21 cellular contexts compared by ENCODE assay signal in the genomic region with DNA sequence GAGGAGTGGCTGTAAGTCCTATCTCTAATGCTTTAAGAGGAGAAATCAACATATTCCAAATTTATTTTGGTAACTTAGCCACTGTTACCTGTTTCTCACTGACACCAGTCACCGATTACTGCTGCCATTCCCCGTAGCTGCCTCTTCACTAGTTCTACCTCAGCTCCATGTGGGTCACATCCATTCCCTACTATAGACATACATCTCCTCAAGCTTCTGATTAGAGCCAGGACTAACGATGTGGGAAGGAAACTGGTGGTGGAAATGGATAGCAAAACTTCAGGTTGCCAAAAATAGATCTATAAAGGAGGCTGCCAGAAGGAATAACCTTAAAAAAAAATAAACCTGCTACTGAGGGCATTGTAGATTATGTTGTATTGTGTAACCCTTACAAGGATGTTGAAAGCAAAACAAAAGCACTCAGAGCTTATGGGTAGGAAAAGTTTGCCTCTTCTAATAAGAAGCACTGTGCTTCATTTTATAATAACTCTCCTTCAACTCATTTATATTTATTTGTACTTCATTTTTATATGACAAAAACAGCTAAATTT. TPM values are rescaled to one million over a fixed set of nuclear protein-coding genes. Genes with fewer than 3 reads are reported as not detected.
A peak's percentile ranks its signal among the peaks of the same experiment; 100 is the strongest.
DNase-seq lines count a peak whose midpoint lies in the region; ATAC-seq, FAIRE-seq and TF ChIP-seq lines count a peak whose summit lies in the region.
"Had no signal": no experiment of that assay in that cellular context is flagged by ENCODE, and none has a peak within 500 bp of the region (broad histone marks: within the 10 kb centered on the region; RNA-seq: fewer than 3 reads in every experiment).

No MANE protein-coding gene starts in this region.

- no peak overlapping the region for H2AFZ ChIP-seq in HepG2 (ENCODE audit: low read length)
- H2AFZ ChIP-seq in GM23338: no peak overlapping the region

- TF ChIP-seq RAD21 in liver (IDR thresholded peaks at IDR 0.05) (no peak), HepG2 (CRISPR knock-in tag; IDR thresholded peaks at IDR 0.05) (no peak)

- no peaks in the 10 kb centered on the region for H4K20me1 ChIP-seq in HepG2 (ENCODE audit: insufficient read depth, low read length)
- no peaks in the 10 kb centered on the region for H4K20me1 ChIP-seq in GM23338 (replicated peaks; ENCODE audit: insufficient read depth)

- H3K4me2 ChIP-seq in HepG2 (ENCODE audit: low read depth, low read length): no peak overlapping the region
- H3K4me2 ChIP-seq in GM23338: no peak overlapping the region

- POLR2A ChIA-PET in HepG2 (lab: Yijun Ruan, JAX): no interaction called here

- peaks cover 0 to 7% (median under 1%) of the 10 kb centered on the region in 4 donors for H3K36me3 ChIP-seq in liver (ENCODE audit: control insufficient read depth in 4 of 4, insufficient read depth in 3 of 4, low read depth in 1 of 4, low read length in 3 of 4)
- no peaks in the 10 kb centered on the region for H3K36me3 ChIP-seq in HepG2 (replicated peaks in 1 of 2; ENCODE audit: control insufficient read depth in 1 of 2, insufficient read depth in 2 of 2, low read length in 2 of 2)
- H3K36me3 ChIP-seq in effector memory CD4-positive, alpha-beta T cell (ENCODE audit: control insufficient read depth, insufficient read depth, low read length): peaks cover 15% of the 10 kb centered on the region
- no peaks in the 10 kb centered on the region for H3K36me3 ChIP-seq in GM23338 (ENCODE audit: insufficient read depth)
- H3K36me3 ChIP-seq: brain microvascular endothelial cell had no signal

- H3K9me3 ChIP-seq in liver (ENCODE audit: control insufficient read depth in 4 of 4, low read length in 3 of 4) (no peaks in the 10 kb centered on the region), HepG2 (ENCODE audit: low read length) (no peaks in the 10 kb centered on the region)
- H3K9me3 ChIP-seq in effector memory CD4-positive, alpha-beta T cell (ENCODE audit: control insufficient read depth, low read length): no peaks in the 10 kb centered on the region
- H3K9me3 ChIP-seq: upper lobe of left lung had no signal

- H3K9ac ChIP-seq in liver (ENCODE audit: low read depth in 1 of 2, low read length in 2 of 2): no peak overlapping the region
- no peak overlapping the region for H3K9ac ChIP-seq in HepG2 (ENCODE audit: insufficient read depth, low read depth, low read length)

- H3K9me3 Mint-ChIP-seq in memory B cell (no peaks in the 10 kb centered on the region), GM23338 (peaks cover 3% of the 10 kb centered on the region; the same call in 1 of the 3 replicates)
- H3K9me3 Mint-ChIP-seq: activated naive CD4-positive, alpha-beta T cell treated with anti-CD3 and anti-CD28 coated beads for 36 hours; CD4-positive, alpha-beta T cell; H9 had no signal

- BruUV-seq in HepG2 (replicated peaks; lab: Mats Ljungman, UMichigan): no TSS peak

- H3K9me2 ChIP-seq in GM23338 (ENCODE audit: insufficient read depth): peaks cover 4% of the 10 kb centered on the region; the same call in 1 of the 2 replicates

- H3K27ac ChIP-seq in liver (ENCODE audit: low read depth in 1 of 2, low read length in 2 of 2) (peak overlapping the region; percentile 21 to 25), HepG2 (ENCODE audit: extremely low read length, insufficient read depth, low read length) (no peak overlapping the region), GM23338 (ENCODE audit: low read depth) (no peak overlapping the region)
- H3K27ac ChIP-seq in effector memory CD4-positive, alpha-beta T cell (ENCODE audit: insufficient read depth, low read length, poor library complexity, severe bottlenecking): peak overlapping the region; percentile 3
- H3K27ac ChIP-seq: brain microvascular endothelial cell, upper lobe of left lung had no signal

- intact Hi-C loops in HepG2 (cut with micrococcal nuclease; ENCODE audit: unreplicated experiment): no loop called here

- ATAC-seq in HepG2 (no peak), memory B cell (ENCODE audit: low read depth) (no peak), GM23338 (no peak), GM18867 (IDR thresholded peaks at IDR 0.05; ENCODE audit: unreplicated experiment) (no peak), GM21619 (IDR thresholded peaks at IDR 0.05; ENCODE audit: unreplicated experiment) (no peak)

- no peak overlapping the region for H3K4me3 Mint-ChIP-seq in memory B cell
- H3K4me3 Mint-ChIP-seq in GM23338: no peak overlapping the region
- H3K4me3 Mint-ChIP-seq: activated CD4-positive, alpha-beta T cell treated with anti-CD3 and anti-CD28 coated beads, Interleukin-2, amount 10 ng/mL, durations not matched to agents 24 days and 14 days; activated naive CD4-positive, alpha-beta T cell treated with anti-CD3 and anti-CD28 coated beads for 36 hours; CD4-positive, alpha-beta T cell; H9 had no signal

- TF ChIP-seq CTCF in liver (IDR thresholded peaks at IDR 0.05; ENCODE audit: low read depth, low read length, missing input control) (no peak), HepG2 (CRISPR knock-in tag; IDR thresholded peaks at IDR 0.05) (no peak), GM23338 (conservative IDR thresholded peaks at IDR 0.05; ENCODE audit: low read depth in 2 of 2) (no peak)

- in situ Hi-C loops in HepG2 (cut with HindIII; ENCODE audit: extremely low pct_ligation_motif_present, low pct_unique_long_range_greater_than_20kb): no loop called here

- H3K36me3 Mint-ChIP-seq in memory B cell (peaks cover 38% of the 10 kb centered on the region), GM23338 (ENCODE audit: low read depth) (no peaks in the 10 kb centered on the region)

- no peaks in the 10 kb centered on the region for H3K27me3 ChIP-seq in liver (ENCODE audit: control insufficient read depth in 4 of 4, insufficient read depth in 4 of 4, low read length in 3 of 4)
- H3K27me3 ChIP-seq in HepG2 (ENCODE audit: control insufficient read depth in 1 of 2, insufficient read depth in 2 of 2, low read length in 2 of 2): no peaks in the 10 kb centered on the region
- no peaks in the 10 kb centered on the region for H3K27me3 ChIP-seq in effector memory CD4-positive, alpha-beta T cell (replicated peaks; ENCODE audit: control insufficient read depth, insufficient read depth, low read length, poor library complexity, severe bottlenecking)
- no peaks in the 10 kb centered on the region for H3K27me3 ChIP-seq in GM23338 (ENCODE audit: insufficient read depth)
- H3K27me3 ChIP-seq: brain microvascular endothelial cell, upper lobe of left lung had no signal

- TF ChIP-seq EP300 in HepG2 (IDR thresholded peaks at IDR 0.05; ENCODE audit: low read depth in 2 of 2, low read length in 2 of 2): no peak
- TF ChIP-seq EP300 in HepG2 (CRISPR knock-in tag; IDR thresholded peaks at IDR 0.05; ENCODE audit: borderline replicate concordance): no peak

- H3K27ac Mint-ChIP-seq in memory B cell (peak overlapping the region; percentile 25), GM23338 (no peak overlapping the region)
- H3K27ac Mint-ChIP-seq: activated naive CD4-positive, alpha-beta T cell treated with anti-CD3 and anti-CD28 coated beads for 36 hours; CD4-positive, alpha-beta T cell; H9 had no signal

- H3K4me1 Mint-ChIP-seq in memory B cell: peaks cover 3% of the 10 kb centered on the region
- no peaks in the 10 kb centered on the region for H3K4me1 Mint-ChIP-seq in GM23338

- H3K79me2 ChIP-seq in HepG2 (ENCODE audit: insufficient read depth, low read length) (no peaks in the 10 kb centered on the region), GM23338 (replicated peaks; ENCODE audit: insufficient read depth) (no peaks in the 10 kb centered on the region)

- CTCF ChIA-PET in HepG2 (lab: Yijun Ruan, JAX; ENCODE audit: low intra/inter-chr PET ratio, low total read pairs): no interaction called here

- no peak overlapping the region for H3K4me3 ChIP-seq in liver (ENCODE audit: low read depth in 1 of 3, low read length in 3 of 3)
- H3K4me3 ChIP-seq in HepG2 (replicated peaks in 1 of 3; ENCODE audit: insufficient read depth in 1 of 3, low read depth in 2 of 3, low read length in 3 of 3): no peak overlapping the region
- H3K4me3 ChIP-seq in effector memory CD4-positive, alpha-beta T cell (ENCODE audit: insufficient read depth, low read depth, low read length, poor library complexity, severe bottlenecking): no peak overlapping the region
- H3K4me3 ChIP-seq in GM23338: no peak overlapping the region
- H3K4me3 ChIP-seq: upper lobe of left lung had no signal

- no peaks in the 10 kb centered on the region for H3F3A ChIP-seq in GM23338 (replicated peaks; ENCODE audit: low read depth)

- TF ChIP-seq POLR2A in HepG2 (IDR thresholded peaks at IDR 0.05; ENCODE audit: insufficient read depth in 1 of 2, low read depth in 2 of 2, low read length in 2 of 2): no peak

- WGBS in liver: 67% methylated on average over 3 of the region's 3 CpGs
- WGBS in HepG2 (ENCODE audit: low lambda C conversion rate): 76% methylated on average over 3 of the region's 3 CpGs

- no peak for FAIRE-seq in HepG2 (lab: Jason Lieb, UNC)
- FAIRE-seq: GM18507 had no signal

- H3K27me3 Mint-ChIP-seq in memory B cell: no peaks in the 10 kb centered on the region
- H3K27me3 Mint-ChIP-seq in GM23338 (ENCODE audit: insufficient read depth, low read depth, poor library complexity): no peaks in the 10 kb centered on the region
- H3K27me3 Mint-ChIP-seq: activated CD4-positive, alpha-beta T cell treated with anti-CD3 and anti-CD28 coated beads, Interleukin-2, amount 10 ng/mL, durations not matched to agents 24 days and 14 days; CD4-positive, alpha-beta T cell had no signal

- H3K4me1 ChIP-seq in liver (ENCODE audit: control insufficient read depth in 4 of 4, insufficient read depth in 4 of 4, low read length in 3 of 4) (peaks cover 3 to 18% (median 7%) of the 10 kb centered on the region in 4 donors), HepG2 (ENCODE audit: insufficient read depth, low read length) (peaks cover 11% of the 10 kb centered on the region), GM23338 (ENCODE audit: insufficient read depth) (no peaks in the 10 kb centered on the region)
- peaks cover 20% of the 10 kb centered on the region for H3K4me1 ChIP-seq in effector memory CD4-positive, alpha-beta T cell (ENCODE audit: control insufficient read depth, insufficient read depth, low read length, poor library complexity, severe bottlenecking)

- DNase-seq in HepG2 (ENCODE audit: low spot score): no peak
- DNase-seq in effector memory CD4-positive, alpha-beta T cell: no peak
- no peak for DNase-seq in memory B cell (ENCODE audit: low spot score in 2 of 2)
- DNase-seq in activated CD4-positive, CD25-positive, alpha-beta regulatory T cell treated with anti-CD3 and anti-CD28 coated beads, Interleukin-2, amount 50 U/mL, for 72 hours: no peak
- no peak for DNase-seq in GM23338 (ENCODE audit: low spot score)
- DNase-seq: activated CD4-positive, alpha-beta T cell treated with anti-CD3 and anti-CD28 coated beads, Interleukin-2, amount 10 ng/mL, durations not matched to agents 24 days and 14 days; activated CD8-positive, alpha-beta memory T cell treated with anti-CD3 and anti-CD28 coated beads, Interleukin-2, amount 50 U/mL, for 48 hours; activated naive CD4-positive, alpha-beta T cell treated with anti-CD3 and anti-CD28 coated beads for 36 hours; brain microvascular endothelial cell; CD4-positive, alpha-beta T cell; DMS79 treated with DMSO at 0.1 percent for 48 hours; H9; NCI-H1694; NK-92 treated with Interleukin-12 subunit alpha and Interleukin-12 subunit beta, amount 100 ng/mL, for 24 hours; stimulated activated CD4-positive, alpha-beta T cell treated with anti-CD3 and anti-CD28 coated beads, Interleukin-12 subunit alpha, Interleukin-12 subunit beta, amount 100 ng/mL, for 4 hours; stimulated activated naive CD4-positive, alpha-beta T cell treated with Interleukin-2 at 50 U/mL for 16 hours; upper lobe of left lung had no signal

RNA-seq across cellular contexts. Expression of a gene that starts 56.0 kb away (rescaled TPM):
- total RNA-seq in liver (10 to 100 TPM; 20.6 to 58.5 TPM), HepG2 (2016; rRNA removed; fragmentation: Illumina TruSeq; extraction: Trizol) (0.97 and 1.00 TPM in 2 replicates)
- polyA plus RNA-seq in liver (10 to 100 TPM in 1 of 2 donors, 1 to 10 TPM in 1; 7.5 to 12.0 TPM), HepG2 (2011; rRNA removed) (1.4 and 1.7 TPM in 2 replicates), GM23338 (2016; fragmentation: Nextera tagmentation; extraction: Ambion mirVana) (1.3 and 1.7 TPM in 2 replicates)
- 0.09 and 0.30 TPM in 2 replicates for total RNA-seq in HepG2 (2016; cell fraction: cytosol; rRNA removed; fragmentation: Illumina TruSeq; extraction: Trizol; ENCODE audit: low read depth)
- 1.5 and 2.1 TPM in 2 replicates for total RNA-seq in HepG2 (2016; cell fraction: insoluble cytoplasmic fraction; rRNA removed; fragmentation: Illumina TruSeq; extraction: Trizol)
- total RNA-seq in HepG2 (2016; cell fraction: membrane; rRNA removed; fragmentation: Illumina TruSeq; extraction: Trizol): 0.76 and 1.1 TPM in 2 replicates
- total RNA-seq in HepG2 (2016; cell fraction: nucleus; rRNA removed; fragmentation: Illumina TruSeq; extraction: Trizol): 2.9 and 3.8 TPM in 2 replicates
- polyA plus RNA-seq in HepG2 (2011; cell fraction: cytosol; rRNA removed): 0.52 and 0.92 TPM in 2 replicates
- polyA plus RNA-seq in HepG2 (2011; cell fraction: nucleus; rRNA removed): 1.9 and 2.4 TPM in 2 replicates
- 1.3 and 1.7 TPM in 2 replicates for polyA plus RNA-seq in HepG2 (2012)
- polyA plus RNA-seq in HepG2 (2016; cell fraction: cytosol; fragmentation: Illumina TruSeq; extraction: Trizol; ENCODE audit: low read depth): 0.16 and 0.21 TPM in 2 replicates
- polyA plus RNA-seq in HepG2 (2016; cell fraction: insoluble cytoplasmic fraction; fragmentation: Illumina TruSeq; extraction: Trizol; ENCODE audit: low read depth): 1.2 and 1.7 TPM in 2 replicates
- polyA plus RNA-seq in HepG2 (2016; cell fraction: membrane; fragmentation: Illumina TruSeq; extraction: Trizol; ENCODE audit: low read depth): 0.60 and 0.66 TPM in 2 replicates
- polyA plus RNA-seq in HepG2 (2016; cell fraction: nucleus; fragmentation: Illumina TruSeq; extraction: Trizol; ENCODE audit: insufficient read depth, low read depth): 2.6 and 3.1 TPM in 2 replicates
- 1.3 and 6.1 TPM in 2 replicates for polyA minus RNA-seq in HepG2 (2011; rRNA and poly(A)+ RNA removed; ENCODE audit: low replicate concordance)
- 1.7 and 2.0 TPM in 2 replicates for polyA minus RNA-seq in HepG2 (2011; cell fraction: cytosol; rRNA and poly(A)+ RNA removed)
- 3.2 and 4.8 TPM in 2 replicates for polyA minus RNA-seq in HepG2 (2011; cell fraction: nucleus; rRNA and poly(A)+ RNA removed)
- total RNA-seq in GM23338 (2014; rRNA removed; shearing (Covaris generic)): 1.7 and 4.4 TPM in 2 replicates

Comparison
In these comparisons a context has a peak if more than half of its experiments do, and no peak if none do; other contexts are left out.
1. H3K27ac ChIP-seq: peak in liver (2 of 2) and effector memory CD4-positive, alpha-beta T cell (single experiment); none in HepG2 (single experiment) and GM23338 (single experiment).